Comparison of ENCODE assay signal across 1 cellular context in genomic region chr1:93483606-93484005, GRCh38.
TF ChIP-seq lines count a peak whose summit lies in the region.

No MANE protein-coding gene starts in this region.

TF ChIP-seq in SK-N-SH, 30 proteins besides CTCF, POLR2A, EP300 and RAD21 (continued from another document):
- TF ChIP-seq NRF1 (IDR thresholded peaks at IDR 0.05; ENCODE audit: low read depth, low read length) (no peak), RFX5 (IDR thresholded peaks at IDR 0.05; ENCODE audit: low read length) (no peak), ELF1 (IDR thresholded peaks at IDR 0.05) (no peak), NFIC (IDR thresholded peaks at IDR 0.05; ENCODE audit: borderline replicate concordance) (no peak)
